8 cellular contexts compared by ENCODE assay signal in the genomic region with DNA sequence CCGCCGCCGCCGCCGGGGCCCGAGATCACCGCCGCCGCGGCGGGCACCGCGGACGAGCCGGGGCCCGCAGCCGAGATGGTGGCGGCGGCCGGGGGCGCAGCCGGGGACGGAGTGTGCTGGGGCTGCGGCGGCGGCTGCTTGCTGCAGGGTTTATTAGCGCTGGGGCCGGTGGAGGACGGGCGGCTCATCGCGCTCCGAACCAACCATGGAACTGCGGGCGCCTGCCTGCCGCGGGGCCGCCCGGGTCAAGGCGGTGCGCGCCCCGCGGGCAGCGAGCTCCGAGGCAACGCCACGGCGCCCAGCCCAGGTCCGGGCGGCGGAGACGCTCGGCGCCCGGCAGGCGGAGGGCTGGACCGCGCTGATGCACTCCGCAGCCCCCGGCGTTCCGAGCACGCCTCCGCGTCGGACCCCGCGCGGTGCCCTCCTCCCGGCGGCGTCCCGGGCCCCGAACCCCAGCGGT. TPM values are rescaled to one million over a fixed set of nuclear protein-coding genes. Genes with fewer than 3 reads are reported as not detected.
DNase-seq lines count a peak whose midpoint lies in the region; ATAC-seq and TF ChIP-seq lines count a peak whose summit lies in the region.

No MANE protein-coding gene starts in this region.

- peaks cover 44% of the 10 kb centered on the region for H3K79me2 ChIP-seq in OCI-LY1 (ENCODE audit: insufficient read depth, low read length)

- TF ChIP-seq POLR2A in esophagus muscularis mucosa (IDR thresholded peaks at IDR 0.05; ENCODE audit: low read depth) = no peak
- peak in 1 of 2 donors; percentile 18 for TF ChIP-seq POLR2A in sigmoid colon (IDR thresholded peaks at IDR 0.05)

- H3K9ac ChIP-seq in BLaER1 (peak overlapping the region; percentile 97), OCI-LY1 (ENCODE audit: low read length) (peak overlapping the region; percentile 89)

- H3K27me3 ChIP-seq in BLaER1 (no peaks in the 10 kb centered on the region), OCI-LY1 (ENCODE audit: insufficient read depth, low read length) (no peaks in the 10 kb centered on the region), esophagus muscularis mucosa (no peaks in the 10 kb centered on the region), sigmoid colon (no peaks in the 10 kb centered on the region)

- H3K4me1 ChIP-seq in BLaER1 (peaks cover 51% of the 10 kb centered on the region), OCI-LY1 (ENCODE audit: insufficient read depth, low read length, severe bottlenecking) (peaks cover 71% of the 10 kb centered on the region), esophagus muscularis mucosa (peaks cover 24 to 46% (median 45%) of the 10 kb centered on the region in 4 donors), sigmoid colon (peaks cover 0 to 44% (median 32%) of the 10 kb centered on the region in 4 donors)

- peak; percentile 0 for ATAC-seq in GM21423 (IDR thresholded peaks at IDR 0.05; ENCODE audit: unreplicated experiment)

- no peak for TF ChIP-seq EP300 in esophagus muscularis mucosa (IDR thresholded peaks at IDR 0.05)
- no peak for TF ChIP-seq EP300 in sigmoid colon (IDR thresholded peaks at IDR 0.05)

- no peaks in the 10 kb centered on the region for H3K9me3 ChIP-seq in BLaER1
- H3K9me3 ChIP-seq in OCI-LY1 (ENCODE audit: low read length) = no peaks in the 10 kb centered on the region
- no peaks in the 10 kb centered on the region for H3K9me3 ChIP-seq in esophagus muscularis mucosa
- no peaks in the 10 kb centered on the region for H3K9me3 ChIP-seq in sigmoid colon

- H3K4me2 ChIP-seq in BLaER1 (peak overlapping the region; percentile 92), OCI-LY1 (ENCODE audit: low read length) (peak overlapping the region; percentile 83)

- no peak for TF ChIP-seq CTCF in OCI-LY1 (IDR thresholded peaks at IDR 0.05; ENCODE audit: low read length)
- no peak for TF ChIP-seq CTCF in esophagus muscularis mucosa (IDR thresholded peaks at IDR 0.05)
- TF ChIP-seq CTCF in sigmoid colon (IDR thresholded peaks at IDR 0.05) = no peak

- no peaks in the 10 kb centered on the region; the same call in 1 of the 2 replicates for H3F3A ChIP-seq in OCI-LY1 (ENCODE audit: insufficient read depth, low read length)

- H3K27ac ChIP-seq in BLaER1 = peak overlapping the region; percentile 97
- H3K27ac ChIP-seq in OCI-LY1 (ENCODE audit: low read depth, low read length, poor library complexity, severe bottlenecking) = peak overlapping the region; percentile 94
- peak overlapping the region; percentile 94 to 99 (median 98) for H3K27ac ChIP-seq in esophagus muscularis mucosa (replicated peaks in 1 of 4)
- peak overlapping the region; percentile 95 to 99 (median 98) for H3K27ac ChIP-seq in sigmoid colon

- H4K20me1 ChIP-seq in BLaER1 (peaks cover 51% of the 10 kb centered on the region), OCI-LY1 (ENCODE audit: insufficient read depth, low read length) (no peaks in the 10 kb centered on the region)

- DNase-seq in esophagus muscularis mucosa (ENCODE audit: extremely low spot score) (no peak), sigmoid colon (no peak), GDM1 (lab: John Stamatoyannopoulos, UW) (no peak), activated gamma-delta T cell (lab: John Stamatoyannopoulos, UW) (no peak)
- no peak for DNase-seq in stimulated activated naive CD4-positive, alpha-beta T cell treated with Interleukin-2 at 50 U/mL for 16 hours (lab: John Stamatoyannopoulos, UW)

- intact Hi-C loops in esophagus muscularis mucosa (cut with DNase I) (loop anchor here (5.0 kb wide), 1 partner anchor 40 kb away; no protein-coding TSS in a partner anchor), sigmoid colon (cut with DNase I) (loop anchor here (2.0 to 5.0 kb wide), 3 partner anchors 160 to 505 kb away; a partner anchor contains a TSS)

- no peak overlapping the region for H2AFZ ChIP-seq in OCI-LY1 (ENCODE audit: low read length)

- peak overlapping the region; percentile 98 for H3K4me3 ChIP-seq in BLaER1
- H3K4me3 ChIP-seq in OCI-LY1 (ENCODE audit: low read depth, low read length, poor library complexity, severe bottlenecking) = peak overlapping the region; percentile 86
- H3K4me3 ChIP-seq in esophagus muscularis mucosa = peak overlapping the region; percentile 80 to 93 (median 88)
- peak overlapping the region; percentile 70 to 90 (median 85) for H3K4me3 ChIP-seq in sigmoid colon

- no CpG with 5 or more reads among the region's 76 CpGs for WGBS in esophagus muscularis mucosa
- 0% methylated on average over 76 of the region's 76 CpGs for WGBS in sigmoid colon, 2 donors

- H3K9me2 ChIP-seq in OCI-LY1 (ENCODE audit: low read depth, low read length) = no peaks in the 10 kb centered on the region

- H3K36me3 ChIP-seq in BLaER1 (peaks cover 20% of the 10 kb centered on the region), OCI-LY1 (ENCODE audit: insufficient read depth, low read length) (peaks cover 36% of the 10 kb centered on the region), esophagus muscularis mucosa (no peaks in the 10 kb centered on the region), sigmoid colon (no peaks in the 10 kb centered on the region)

RNA-seq across cellular contexts. Expression of a gene that starts 0.3 kb away (rescaled TPM):
- total RNA-seq in esophagus muscularis mucosa (10 to 100 TPM; 27.8 to 55.8 (median 43.3) TPM), sigmoid colon (10 to 100 TPM; 21.2 to 35.0 (median 24.5) TPM)
- polyA plus RNA-seq in sigmoid colon = 10 to 100 TPM; 12.0 to 19.1 (median 15.0) TPM

RNA-seq across cellular contexts. Expression of a gene that starts 59.0 kb away (rescaled TPM):
- not detected for total RNA-seq in esophagus muscularis mucosa
- total RNA-seq in sigmoid colon = not detected
- not detected for polyA plus RNA-seq in sigmoid colon
